In genomic region chr17:41930833-41931156, GRCh38 we compare ENCODE assay signal across 8 cellular contexts. TPM values are rescaled to one million over a fixed set of nuclear protein-coding genes. Genes with fewer than 3 reads are reported as not detected.
A peak's percentile ranks its signal among the peaks of the same experiment; 100 is the strongest.
DNase-seq lines count a peak whose midpoint lies in the region; ATAC-seq, FAIRE-seq and TF ChIP-seq lines count a peak whose summit lies in the region.
"Not testable (repeated sequence)": the region's sequence is repeated elsewhere in the genome, so short reads cannot be mapped to it uniquely, and the experiment has no call there.

No MANE protein-coding gene starts in this region.

- H2BK20ac ChIP-seq in H1 (ENCODE audit: low read length) = not testable (repeated sequence)

- peaks cover 19% of the 10 kb centered on the region for H3K4me1 Mint-ChIP-seq in activated naive CD4-positive, alpha-beta T cell treated with anti-CD3 and anti-CD28 coated beads for 36 hours (ENCODE audit: low read depth)

- H4K5ac ChIP-seq in H1 (ENCODE audit: insufficient read length, low read depth, low read length) = not testable (repeated sequence)

- not testable (repeated sequence) for TF ChIP-seq CTCF in DND-41 (IDR thresholded peaks at IDR 0.05; ENCODE audit: borderline replicate concordance, extremely low read depth, low read length, poor library complexity, severe bottlenecking); OCI-LY7 (conservative IDR thresholded peaks at IDR 0.05; ENCODE audit: low read length); H1 (IDR thresholded peaks at IDR 0.05; ENCODE audit: control extremely low read depth in 1 of 3, insufficient read depth in 1 of 3, low read depth in 1 of 3, low read length in 3 of 3); keratinocyte (optimal IDR thresholded peaks at IDR 0.05 in 1 of 3, IDR thresholded peaks at IDR 0.05 in 1 of 3, conservative IDR thresholded peaks at IDR 0.05 in 1 of 3; ENCODE audit: extremely low read depth in 1 of 3, insufficient read depth in 2 of 3, low read length in 3 of 3); osteoblast (IDR thresholded peaks at IDR 0.05; ENCODE audit: extremely low read depth, low read depth, low read length); tibial nerve (IDR thresholded peaks at IDR 0.05)

- not testable (repeated sequence) for H2BK5ac ChIP-seq in H1 (ENCODE audit: low read depth, low read length)

- peak overlapping the region; percentile 99 for H2AFZ ChIP-seq in DND-41 (ENCODE audit: low read depth, low read length)
- H2AFZ ChIP-seq in OCI-LY7 (ENCODE audit: low read length) = peak overlapping the region; percentile 82; the same call in 1 of the 2 replicates
- H2AFZ ChIP-seq in H1 (ENCODE audit: low read length) = not testable (repeated sequence)
- H2AFZ ChIP-seq in keratinocyte (ENCODE audit: control insufficient read depth, low read length) = peak overlapping the region; percentile 98
- peak overlapping the region; percentile 89 for H2AFZ ChIP-seq in osteoblast (ENCODE audit: low read length)

- FAIRE-seq in H1 (lab: Jason Lieb, UNC); keratinocyte (lab: Jason Lieb, UNC): not testable (repeated sequence)

- H4K8ac ChIP-seq in H1 (ENCODE audit: extremely low read depth, insufficient read depth, low read length) = peak overlapping the region; percentile 62; the same call in 1 of the 2 replicates

- H3K23me2 ChIP-seq in H1 (ENCODE audit: low read depth, low read length) = not testable (repeated sequence)

- H3K9ac ChIP-seq in DND-41 (ENCODE audit: low read depth, low read length) (peak overlapping the region; percentile 72), H1 (replicated peaks in 1 of 4; ENCODE audit: extremely low read depth in 1 of 4, low read depth in 3 of 4, low read length in 3 of 4) (peak overlapping the region in 1 of 4 experiments; percentile 66; a peak in 2 of 7 replicates), keratinocyte (ENCODE audit: control insufficient read depth, extremely low read depth, insufficient read depth, low read length) (peak overlapping the region; percentile 67)

- H3K27me3 Mint-ChIP-seq in activated naive CD4-positive, alpha-beta T cell treated with anti-CD3 and anti-CD28 coated beads for 36 hours (ENCODE audit: low read depth) = not testable (repeated sequence)

- not testable (repeated sequence) for H3K27me3 ChIP-seq in DND-41 (ENCODE audit: insufficient read depth, low read length, poor library complexity); H1 (replicated peaks in 1 of 4; ENCODE audit: control insufficient read depth in 3 of 4, extremely low read depth in 1 of 4, insufficient read depth in 3 of 4, low read length in 3 of 4); keratinocyte (ENCODE audit: control insufficient read depth, extremely low read depth, insufficient read depth, low read length); osteoblast (ENCODE audit: insufficient read depth, low read length); tibial nerve

- H3K4me3 ChIP-seq in DND-41 (ENCODE audit: low read depth in 1 of 2, low read length in 2 of 2) (peak overlapping the region; percentile 42 to 75; a peak in 3 of 4 replicates), OCI-LY7 (ENCODE audit: low read depth, low read length, poor library complexity, severe bottlenecking) (peak overlapping the region; percentile 71), H1 (ENCODE audit: extremely low read depth in 1 of 4, insufficient read depth in 2 of 4, low read depth in 3 of 4, low read length in 4 of 4) (peak overlapping the region; percentile 71 to 81 (median 75)), keratinocyte (ENCODE audit: control insufficient read depth in 2 of 3, extremely low read depth in 1 of 3, insufficient read depth in 2 of 3, low read depth in 1 of 3, low read length in 3 of 3) (peak overlapping the region; percentile 53 to 88 (median 78)), osteoblast (ENCODE audit: insufficient read depth, low read length) (peak overlapping the region; percentile 71), tibial nerve (peak overlapping the region; percentile 46 to 61 (median 55))

- H3K27ac Mint-ChIP-seq in activated naive CD4-positive, alpha-beta T cell treated with anti-CD3 and anti-CD28 coated beads for 36 hours = peak overlapping the region; percentile 95

- not testable (repeated sequence) for DNase-seq in DND-41; OCI-LY7 (ENCODE audit: low spot score); activated naive CD4-positive, alpha-beta T cell treated with anti-CD3 and anti-CD28 coated beads for 36 hours; H1 (ENCODE audit: low read depth in 1 of 2, low spot score in 2 of 2); keratinocyte (ENCODE audit: low read depth, low spot score); osteoblast (ENCODE audit: insufficient read length, low spot score, missing footprints); tibial nerve (ENCODE audit: low spot score in 2 of 2)

- not testable (repeated sequence) for H3K4ac ChIP-seq in H1 (replicated peaks; ENCODE audit: insufficient read length, low read depth, low read length)

- H4K91ac ChIP-seq in H1 (replicated peaks; ENCODE audit: insufficient read length, low read length) = not testable (repeated sequence)

- TF ChIP-seq EP300 in H1 (IDR thresholded peaks at IDR 0.05; ENCODE audit: borderline replicate concordance in 1 of 2, low read depth in 2 of 2, low read length in 2 of 2); tibial nerve (IDR thresholded peaks at IDR 0.05): not testable (repeated sequence)

- H4K20me1 ChIP-seq in DND-41 (ENCODE audit: insufficient read depth, low read length); OCI-LY7 (ENCODE audit: insufficient read depth, low read length); H1 (replicated peaks in 1 of 2; ENCODE audit: control insufficient read depth in 1 of 2, insufficient read depth in 2 of 2, low read length in 2 of 2); keratinocyte (ENCODE audit: control insufficient read depth, extremely low read depth, insufficient read depth, low read length); osteoblast (ENCODE audit: insufficient read depth, low read length): not testable (repeated sequence)

- H3K56ac ChIP-seq in H1 (replicated peaks; ENCODE audit: insufficient read length, low read depth, low read length) = not testable (repeated sequence)

- H3K4me1 ChIP-seq in DND-41 (ENCODE audit: insufficient read depth, low read length) (peaks cover 43% of the 10 kb centered on the region), OCI-LY7 (ENCODE audit: insufficient read depth, low read length, poor library complexity, severe bottlenecking) (peaks cover 18% of the 10 kb centered on the region), tibial nerve (peaks cover 0 to 21% (median 7%) of the 10 kb centered on the region in 4 donors)
- not testable (repeated sequence) for H3K4me1 ChIP-seq in H1 (replicated peaks in 1 of 4; ENCODE audit: control insufficient read depth in 3 of 4, insufficient read depth in 4 of 4, low read length in 3 of 4); keratinocyte (ENCODE audit: control insufficient read depth, extremely low read depth, insufficient read depth, low read length); osteoblast (ENCODE audit: insufficient read depth, low read length)

- H3K27ac ChIP-seq in DND-41 (ENCODE audit: low read length) (peak overlapping the region; percentile 90; the same call in 1 of the 2 replicates), keratinocyte (ENCODE audit: control insufficient read depth, insufficient read depth, low read length) (peak overlapping the region; percentile 72), osteoblast (ENCODE audit: low read depth, low read length) (peak overlapping the region; percentile 66), tibial nerve (peak overlapping the region; percentile 76 to 87 (median 86))
- not testable (repeated sequence) for H3K27ac ChIP-seq in OCI-LY7 (ENCODE audit: low read depth, low read length, poor library complexity, severe bottlenecking); H1 (ENCODE audit: low read depth, low read length)

- H3K79me1 ChIP-seq in H1 (ENCODE audit: low read depth, low read length) = not testable (repeated sequence)

- H3K9me3 ChIP-seq in DND-41 (ENCODE audit: insufficient read depth, low read length, severe bottlenecking); OCI-LY7 (ENCODE audit: low read length); H1 (ENCODE audit: insufficient read depth in 2 of 2, low read depth in 1 of 2, low read length in 1 of 2); keratinocyte (ENCODE audit: control insufficient read depth, low read depth, low read length); osteoblast (ENCODE audit: low read depth, low read length); tibial nerve: not testable (repeated sequence)

- 66% methylated on average over 11 of the region's 18 CpGs; no CpG with 5 or more reads in 1 of the 2 experiments for WGBS in H1 (ENCODE audit: extremely low coverage in 1 of 2, insufficient coverage in 1 of 2, insufficient read length in 1 of 2, insufficient replicate concordance in 2 of 2, low coverage in 1 of 2, low lambda C conversion rate in 2 of 2, missing lambda C conversion rate in 1 of 2), 2 experiments
- WGBS in tibial nerve, 2 donors = 49 to 50% methylated on average over 18 of the region's 18 CpGs

- ATAC-seq in DND-41 (ENCODE audit: insufficient read depth, low read depth) = not testable (repeated sequence)
- ATAC-seq in HG02588 (IDR thresholded peaks at IDR 0.05; ENCODE audit: unreplicated experiment) = peak; percentile 3

- not testable (repeated sequence) for H3K36me3 ChIP-seq in DND-41 (ENCODE audit: insufficient read depth, low read length); OCI-LY7 (ENCODE audit: insufficient read depth, low read length); H1 (ENCODE audit: control insufficient read depth in 2 of 4, insufficient read depth in 4 of 4, low read length in 3 of 4); keratinocyte (ENCODE audit: control insufficient read depth in 2 of 2, extremely low read depth in 1 of 2, insufficient read depth in 2 of 2, low read length in 2 of 2); osteoblast (ENCODE audit: insufficient read depth, low read length)
- H3K36me3 ChIP-seq in tibial nerve = peaks cover 0 to 14% (median 0%) of the 10 kb centered on the region in 3 donors

- H3K14ac ChIP-seq in H1 (ENCODE audit: insufficient read length) = not testable (repeated sequence)

- H3K9me3 Mint-ChIP-seq in activated naive CD4-positive, alpha-beta T cell treated with anti-CD3 and anti-CD28 coated beads for 36 hours = not testable (repeated sequence)

- H2BK12ac ChIP-seq in H1 (ENCODE audit: low read depth, low read length) = not testable (repeated sequence)

- intact Hi-C loops in OCI-LY7 (cut with micrococcal nuclease; ENCODE audit: unreplicated experiment) = not testable (repeated sequence)
- intact Hi-C loops in activated naive CD4-positive, alpha-beta T cell treated with anti-CD3 and anti-CD28 coated beads for 36 hours (cut with micrococcal nuclease) = loop anchor here (1.0 kb wide), 1 partner anchor 11 kb away; no protein-coding TSS in a partner anchor

- TF ChIP-seq RAD21 in H1 (IDR thresholded peaks at IDR 0.05 in 1 of 2, conservative IDR thresholded peaks at IDR 0.05 in 1 of 2; ENCODE audit: low read depth in 2 of 2, low read length in 2 of 2) = not testable (repeated sequence)

- not testable (repeated sequence) for H3K36me3 Mint-ChIP-seq in activated naive CD4-positive, alpha-beta T cell treated with anti-CD3 and anti-CD28 coated beads for 36 hours (ENCODE audit: low read depth)

- H3K9me2 ChIP-seq in OCI-LY7 (ENCODE audit: insufficient read depth, low read length) = not testable (repeated sequence)

- not testable (repeated sequence) for H3K18ac ChIP-seq in H1 (ENCODE audit: extremely low read depth, low read length)

- not testable (repeated sequence) for BruUV-seq in OCI-LY7 (replicated peaks; lab: Mats Ljungman, UMichigan)

- H3K79me2 ChIP-seq in DND-41 (ENCODE audit: insufficient read depth, low read length) = peaks cover 16% of the 10 kb centered on the region
- not testable (repeated sequence) for H3K79me2 ChIP-seq in OCI-LY7 (ENCODE audit: insufficient read depth, low read depth, low read length); H1 (ENCODE audit: control insufficient read depth in 1 of 2, insufficient read depth in 2 of 2, low read length in 2 of 2); keratinocyte (ENCODE audit: control insufficient read depth, insufficient read depth, low read length); osteoblast (ENCODE audit: insufficient read depth, low read length)

- not testable (repeated sequence) for H3K9me1 ChIP-seq in keratinocyte (ENCODE audit: control insufficient read depth, extremely low read depth, insufficient read depth, low read length)

- dilution Hi-C loops in keratinocyte (cut with MboI; ENCODE audit: extremely low pct_ligation_motif_present, low sequenced_read_pairs) = not testable (repeated sequence)

- not testable (repeated sequence) for TF ChIP-seq POLR2A in H1 (IDR thresholded peaks at IDR 0.05; ENCODE audit: control extremely low read depth in 1 of 2, low read depth in 2 of 2, low read length in 2 of 2); tibial nerve (IDR thresholded peaks at IDR 0.05)

- H3K4me2 ChIP-seq in DND-41 (ENCODE audit: insufficient read depth, low read length) (peak overlapping the region; percentile 90), OCI-LY7 (ENCODE audit: low read length) (peak overlapping the region; percentile 91), H1 (ENCODE audit: insufficient read depth in 1 of 2, low read depth in 2 of 2, low read length in 2 of 2) (peak overlapping the region; percentile 92), keratinocyte (ENCODE audit: control insufficient read depth, extremely low read depth, insufficient read depth, low read depth, low read length) (peak overlapping the region; percentile 95), osteoblast (ENCODE audit: insufficient read depth, low read length) (peak overlapping the region; percentile 83)

- not testable (repeated sequence) for H2BK15ac ChIP-seq in H1 (ENCODE audit: low read length)

- POLR2A ChIA-PET in OCI-LY7 (lab: Charles Lee) = interaction anchor here (0.8 to 1.3 kb wide), 3 partner anchors 9 to 41 kb away, joined by 3 to 4 read pairs (median 3); no protein-coding TSS in a partner anchor
- POLR2A ChIA-PET in H1 (lab: Charles Lee; ENCODE audit: partially characterized antibody) = interaction anchor here (0.8 to 6.8 kb wide), 17 partner anchors 8 to 242 kb away, joined by 3 to 64 read pairs (median 4); partner anchors contain the start of genes ACLY, CNP, DNAJC7 and EIF1

- H3K23ac ChIP-seq in H1 (ENCODE audit: insufficient read length) = not testable (repeated sequence)

- peak overlapping the region; percentile 97 for H3K4me3 Mint-ChIP-seq in activated naive CD4-positive, alpha-beta T cell treated with anti-CD3 and anti-CD28 coated beads for 36 hours

- H2AK5ac ChIP-seq in H1 (ENCODE audit: low read depth, low read length) = not testable (repeated sequence)

- CTCF ChIA-PET in OCI-LY7 (lab: Charles Lee; ENCODE audit: unreplicated experiment) (interaction anchor here (0.6 to 1.1 kb wide), 2 partner anchors 32 to 183 kb away, joined by 3 to 4 read pairs; no protein-coding TSS in a partner anchor), H1 (lab: Charles Lee; ENCODE audit: partially characterized antibody) (interaction anchor here (0.7 to 5.2 kb wide), 11 partner anchors 11 to 38 kb away, joined by 3 to 35 read pairs (median 4); no protein-coding TSS in a partner anchor)
- CTCF ChIA-PET in activated naive CD4-positive, alpha-beta T cell treated with anti-CD3 and anti-CD28 coated beads for 36 hours (lab: Charles Lee) = interaction anchor here (0.6 to 1.3 kb wide), 11 partner anchors 9 to 747 kb away, joined by 3 to 5 read pairs (median 3); partner anchors contain the start of genes DHX58 and EIF1

- H2BK120ac ChIP-seq in H1 (replicated peaks; ENCODE audit: low read depth, low read length) = not testable (repeated sequence)

RNA-seq across cellular contexts. Expression of gene ODAD4, which starts 0.4 kb away (rescaled TPM):
- total RNA-seq in OCI-LY7 (2014; rRNA removed; shearing (Covaris generic)) = 1.1 and 3.2 TPM in 2 replicates
- total RNA-seq in OCI-LY7 (2022) (1.3 TPM in 2 replicates), osteoblast (1.1 and 1.5 TPM in 2 replicates), tibial nerve (1 to 10 TPM; 3.7 to 5.4 (median 5.2) TPM)
- under 1 TPM; 0.55 to 0.79 TPM for total RNA-seq in activated naive CD4-positive, alpha-beta T cell treated with anti-CD3 and anti-CD28 coated beads for 36 hours
- 1.3 TPM in 2 replicates for total RNA-seq in H1 (2021; fragmentation: NEBNext Ultra II Directional; extraction: Animal tissue kit (Norgen Biotek cat#: 25700))
- polyA plus RNA-seq in H1 (2011; rRNA removed) (0.41 and 0.48 TPM in 2 replicates), keratinocyte (0.07 to 0.20 TPM (median 0.17 TPM) in 3 replicates)
- 1.2 TPM for polyA plus RNA-seq in H1 (2011; cell fraction: cytosol; rRNA removed)
- 1.1 TPM for polyA plus RNA-seq in H1 (2011; cell fraction: nucleus; rRNA removed)
- 1.3 to 1.6 TPM (median 1.5 TPM) in 4 replicates for polyA plus RNA-seq in H1 (2012, experiment 1 of 2)
- polyA plus RNA-seq in H1 (2012, experiment 2 of 2) = 0.42 TPM
- polyA plus RNA-seq in H1 (2013, experiment 1 of 2) = 1.1 TPM
- 0.87 TPM for polyA plus RNA-seq in H1 (2013, experiment 2 of 2)
- polyA minus RNA-seq in H1 (2011; rRNA and poly(A)+ RNA removed) = 1.5 and 2.0 TPM in 2 replicates
- 0.95 TPM for polyA minus RNA-seq in H1 (2011; cell fraction: cytosol; rRNA and poly(A)+ RNA removed)
- polyA minus RNA-seq in H1 (2011; cell fraction: nucleus; rRNA and poly(A)+ RNA removed) = 2.6 TPM
- polyA plus RNA-seq in keratinocyte (2011; ENCODE audit: low read depth) = 0.12 TPM
- polyA plus RNA-seq in keratinocyte (2011; cell fraction: cytosol; rRNA removed) = 0.05 and 0.18 TPM in 2 replicates
- 0.20 and 0.27 TPM in 2 replicates for polyA plus RNA-seq in keratinocyte (2011; cell fraction: nucleus; rRNA removed)
- 0.18 TPM in 1 of 2 replicates, not detected in the other for polyA plus RNA-seq in keratinocyte (2012; ENCODE audit: low replicate concordance)
- polyA minus RNA-seq in keratinocyte = not detected in 3 replicates
- polyA minus RNA-seq in keratinocyte (2011; cell fraction: cytosol; rRNA and poly(A)+ RNA removed) = not detected
- not detected in 2 replicates for polyA minus RNA-seq in keratinocyte (2011; cell fraction: nucleus; rRNA and poly(A)+ RNA removed)

RNA-seq across cellular contexts. Expression of gene ACLY, which starts 12.0 kb away (rescaled TPM):
- 102 and 105 TPM in 2 replicates for total RNA-seq in OCI-LY7 (2014; rRNA removed; shearing (Covaris generic))
- 203 and 222 TPM in 2 replicates for total RNA-seq in OCI-LY7 (2022)
- 100 to 1,000 TPM; 153 to 161 TPM for total RNA-seq in activated naive CD4-positive, alpha-beta T cell treated with anti-CD3 and anti-CD28 coated beads for 36 hours
- 388 and 393 TPM in 2 replicates for total RNA-seq in H1 (2021; fragmentation: NEBNext Ultra II Directional; extraction: Animal tissue kit (Norgen Biotek cat#: 25700))
- 167 and 238 TPM in 2 replicates for polyA plus RNA-seq in H1 (2011; rRNA removed)
- polyA plus RNA-seq in H1 (2011; cell fraction: cytosol; rRNA removed) = 218 TPM
- polyA plus RNA-seq in H1 (2011; cell fraction: nucleus; rRNA removed) = 329 TPM
- polyA plus RNA-seq in H1 (2012, experiment 1 of 2) = 230 to 256 TPM (median 237 TPM) in 4 replicates
- polyA plus RNA-seq in H1 (2012, experiment 2 of 2) = 78.0 TPM
- 179 TPM for polyA plus RNA-seq in H1 (2013, experiment 1 of 2)
- 170 TPM for polyA plus RNA-seq in H1 (2013, experiment 2 of 2)
- 586 and 598 TPM in 2 replicates for polyA minus RNA-seq in H1 (2011; rRNA and poly(A)+ RNA removed)
- 393 TPM for polyA minus RNA-seq in H1 (2011; cell fraction: cytosol; rRNA and poly(A)+ RNA removed)
- polyA minus RNA-seq in H1 (2011; cell fraction: nucleus; rRNA and poly(A)+ RNA removed) = 179 TPM
- 310 to 444 TPM (median 363 TPM) in 3 replicates for polyA plus RNA-seq in keratinocyte
- polyA plus RNA-seq in keratinocyte (2011; ENCODE audit: low read depth) = 94.7 TPM
- 297 and 320 TPM in 2 replicates for polyA plus RNA-seq in keratinocyte (2011; cell fraction: cytosol; rRNA removed)
- polyA plus RNA-seq in keratinocyte (2011; cell fraction: nucleus; rRNA removed) = 455 and 462 TPM in 2 replicates
- 54.0 and 345 TPM in 2 replicates for polyA plus RNA-seq in keratinocyte (2012; ENCODE audit: low replicate concordance)
- 676 to 815 TPM (median 678 TPM) in 3 replicates for polyA minus RNA-seq in keratinocyte
- polyA minus RNA-seq in keratinocyte (2011; cell fraction: cytosol; rRNA and poly(A)+ RNA removed) = 655 TPM
- polyA minus RNA-seq in keratinocyte (2011; cell fraction: nucleus; rRNA and poly(A)+ RNA removed) = 479 and 627 TPM in 2 replicates
- 271 and 273 TPM in 2 replicates for total RNA-seq in osteoblast
- total RNA-seq in tibial nerve = 100 to 1,000 TPM in 1 of 4 donors, 10 to 100 TPM in 3; 62.8 to 102 (median 72.6) TPM

RNA-seq across cellular contexts. Expression of gene CNP, which starts 35.8 kb away (rescaled TPM):
- total RNA-seq in OCI-LY7 (2014; rRNA removed; shearing (Covaris generic)) = 33.8 and 34.1 TPM in 2 replicates
- total RNA-seq in OCI-LY7 (2022) (43.9 and 50.6 TPM in 2 replicates), osteoblast (87.6 and 96.4 TPM in 2 replicates), tibial nerve (100 to 1,000 TPM; 174 to 345 (median 256) TPM)
- 10 to 100 TPM; 58.4 to 59.1 TPM for total RNA-seq in activated naive CD4-positive, alpha-beta T cell treated with anti-CD3 and anti-CD28 coated beads for 36 hours
- total RNA-seq in H1 (2021; fragmentation: NEBNext Ultra II Directional; extraction: Animal tissue kit (Norgen Biotek cat#: 25700)) = 60.6 and 64.2 TPM in 2 replicates
- polyA plus RNA-seq in H1 (2011; rRNA removed) (21.9 and 43.3 TPM in 2 replicates), keratinocyte (32.4 to 37.8 TPM (median 37.2 TPM) in 3 replicates)
- polyA plus RNA-seq in H1 (2011; cell fraction: cytosol; rRNA removed) = 31.8 TPM
- 43.7 TPM for polyA plus RNA-seq in H1 (2011; cell fraction: nucleus; rRNA removed)
- polyA plus RNA-seq in H1 (2012, experiment 1 of 2) = 33.1 to 53.1 TPM (median 45.5 TPM) in 4 replicates
- polyA plus RNA-seq in H1 (2012, experiment 2 of 2) = 41.2 TPM
- 29.7 TPM for polyA plus RNA-seq in H1 (2013, experiment 1 of 2)
- polyA plus RNA-seq in H1 (2013, experiment 2 of 2) = 28.7 TPM
- polyA minus RNA-seq in H1 (2011; rRNA and poly(A)+ RNA removed) = 77.8 and 84.7 TPM in 2 replicates
- polyA minus RNA-seq in H1 (2011; cell fraction: cytosol; rRNA and poly(A)+ RNA removed) = 41.2 TPM
- 33.4 TPM for polyA minus RNA-seq in H1 (2011; cell fraction: nucleus; rRNA and poly(A)+ RNA removed)
- 20.2 TPM for polyA plus RNA-seq in keratinocyte (2011; ENCODE audit: low read depth)
- 21.6 and 35.4 TPM in 2 replicates for polyA plus RNA-seq in keratinocyte (2011; cell fraction: cytosol; rRNA removed)
- 24.5 and 34.5 TPM in 2 replicates for polyA plus RNA-seq in keratinocyte (2011; cell fraction: nucleus; rRNA removed)
- polyA plus RNA-seq in keratinocyte (2012; ENCODE audit: low replicate concordance) = 18.9 and 48.6 TPM in 2 replicates
- 76.8 to 188 TPM (median 114 TPM) in 3 replicates for polyA minus RNA-seq in keratinocyte
- 68.3 TPM for polyA minus RNA-seq in keratinocyte (2011; cell fraction: cytosol; rRNA and poly(A)+ RNA removed)
- 22.4 and 60.7 TPM in 2 replicates for polyA minus RNA-seq in keratinocyte (2011; cell fraction: nucleus; rRNA and poly(A)+ RNA removed)
